In genomic region chr17:586920-587319, GRCh38 we compare ENCODE assay signal across 33 cellular contexts.
"Had no signal": no experiment of that assay in that cellular context is flagged by ENCODE, and none has a peak within 500 bp of the region (broad histone marks: within the 10 kb centered on the region; RNA-seq: fewer than 3 reads in every experiment).

No MANE protein-coding gene starts in this region.

- H3K9me3 ChIP-seq: adrenal gland, body of pancreas, breast epithelium had no signal

- H3K4me1 Mint-ChIP-seq: activated B cell treated with CpG ODN at 0.5 μM for 24 hours; activated CD4-positive, alpha-beta T cell treated with anti-CD3 and anti-CD28 coated beads, Interleukin-2, amount 10 ng/mL, durations not matched to agents 24 days and 14 days; activated naive CD8-positive, alpha-beta T cell treated with anti-CD3 and anti-CD28 coated beads for 36 hours; activated T-helper 17 cell treated with anti-CD3 and anti-CD28 coated beads, Interleukin-2, amount 50 U/mL, for 72 hours had no signal

- H3K4me3 Mint-ChIP-seq: activated B cell treated with CpG ODN at 0.5 μM for 24 hours; activated CD4-positive, alpha-beta memory T cell treated with anti-CD3 and anti-CD28 coated beads for 36 hours; activated CD4-positive, alpha-beta T cell treated with anti-CD3 and anti-CD28 coated beads, Interleukin-2, amount 10 ng/mL, durations not matched to agents 24 days and 14 days; activated CD8-positive, alpha-beta T cell treated with anti-CD3 and anti-CD28 coated beads for 36 hours; activated naive CD4-positive, alpha-beta T cell treated with anti-CD3 and anti-CD28 coated beads for 36 hours; activated naive CD8-positive, alpha-beta T cell treated with anti-CD3 and anti-CD28 coated beads for 36 hours; activated T-cell treated with anti-CD3 and anti-CD28 coated beads, Interleukin-2, amount 50 U/mL, for 4 hours; activated T-cell treated with anti-CD3 and anti-CD28 coated beads, Interleukin-2, amount 50 U/mL, for 72 hours; activated T-helper 1 cell treated with anti-CD3 and anti-CD28 coated beads, Interleukin-12 subunit alpha, Interleukin-12 subunit beta, Interleukin-2, Interleukin-4 antibody, amounts not matched to agents 30 ng/mL and 10 ng/mL and 1 ng/mL, durations not matched to agents 14 hours and 24 hours and 36 hours; activated T-helper 17 cell treated with anti-CD3 and anti-CD28 coated beads, Interleukin-2, amount 50 U/mL, for 72 hours; T-helper 17 cell had no signal

- ATAC-seq: activated CD8-positive, alpha-beta T cell treated with anti-CD3 and anti-CD28 coated beads for 36 hours; activated naive CD4-positive, alpha-beta T cell treated with anti-CD3 and anti-CD28 coated beads, Interleukin-2, amount 50 U/mL, for 72 hours; activated T-cell treated with anti-CD3 and anti-CD28 coated beads, Interleukin-2, amount 50 U/mL, for 4 hours; activated T-cell treated with anti-CD3 and anti-CD28 coated beads, Interleukin-2, amount 50 U/mL, for 72 hours; activated T-helper 17 cell treated with anti-CD3 and anti-CD28 coated beads, Interleukin-2, amount 50 U/mL, for 72 hours; body of pancreas; T-helper 17 cell had no signal

- FAIRE-seq: TTC549 had no signal

- H3K4me3 ChIP-seq: adrenal gland, body of pancreas, breast epithelium had no signal

- H3K27me3 ChIP-seq: adrenal gland, body of pancreas, brain microvascular endothelial cell, breast epithelium had no signal

- H3K4me1 ChIP-seq: breast epithelium had no signal

- DNase-seq: activated B cell treated with CpG ODN at 0.5 μM for 24 hours; activated CD4-positive, alpha-beta memory T cell treated with anti-CD3 and anti-CD28 coated beads for 36 hours; activated CD4-positive, alpha-beta T cell treated with anti-CD3 and anti-CD28 coated beads for 4 hours; activated CD4-positive, alpha-beta T cell treated with anti-CD3 and anti-CD28 coated beads, Interleukin-2, amount 10 ng/mL, durations not matched to agents 24 days and 14 days; activated CD4-positive, alpha-beta T cell treated with anti-CD3 and anti-CD28 coated beads, Interleukin-2, amount 50 U/mL, for 1 hour; activated CD4-positive, alpha-beta T cell treated with anti-CD3 and anti-CD28 coated beads, Interleukin-2, amount 50 U/mL, for 4 hours; activated CD4-positive, CD25-positive, alpha-beta regulatory T cell treated with anti-CD3 and anti-CD28 coated beads, Interleukin-2, amount 50 U/mL, for 72 hours; activated CD8-positive, alpha-beta memory T cell treated with anti-CD3 and anti-CD28 coated beads, Interleukin-2, amount 50 U/mL, for 4 hours; activated CD8-positive, alpha-beta T cell treated with anti-CD3 and anti-CD28 coated beads for 36 hours; activated effector memory CD4-positive, alpha-beta T cell treated with anti-CD3 and anti-CD28 coated beads, Interleukin-2, amount 50 U/mL, for 16 hours; activated gamma-delta T cell treated with Interleukin-2 at 50 U/mL for 16 hours; activated naive CD4-positive, alpha-beta T cell; activated naive CD4-positive, alpha-beta T cell treated with anti-CD3 and anti-CD28 coated beads for 36 hours; activated naive CD4-positive, alpha-beta T cell treated with anti-CD3 and anti-CD28 coated beads, Interleukin-2, amount 50 U/mL, for 16 hours; activated naive CD8-positive, alpha-beta T cell treated with anti-CD3 and anti-CD28 coated beads for 36 hours; activated T-cell treated with anti-CD3 and anti-CD28 coated beads for 4 hours; activated T-cell treated with anti-CD3 and anti-CD28 coated beads, Interleukin-2, amount 50 U/mL, for 1 hour; activated T-cell treated with anti-CD3 and anti-CD28 coated beads, Interleukin-2, amount 50 U/mL, for 4 hours; activated T-cell treated with anti-CD3 and anti-CD28 coated beads, Interleukin-2, amount 50 U/mL, for 72 hours; adrenal gland; amniotic stem cell; aorta; body of pancreas; brain microvascular endothelial cell; central memory CD4-positive, alpha-beta T cell; T-helper 17 cell; T1000 had no signal

- H3K27me3 Mint-ChIP-seq: activated B cell treated with CpG ODN at 0.5 μM for 24 hours; activated CD4-positive, alpha-beta memory T cell treated with anti-CD3 and anti-CD28 coated beads for 36 hours; activated CD4-positive, alpha-beta T cell treated with anti-CD3 and anti-CD28 coated beads, Interleukin-2, amount 10 ng/mL, durations not matched to agents 24 days and 14 days; activated CD8-positive, alpha-beta T cell treated with anti-CD3 and anti-CD28 coated beads for 36 hours; activated naive CD8-positive, alpha-beta T cell treated with anti-CD3 and anti-CD28 coated beads for 36 hours; activated T-helper 17 cell treated with anti-CD3 and anti-CD28 coated beads, Interleukin-2, amount 50 U/mL, for 72 hours; T-helper 17 cell had no signal

- H3K36me3 ChIP-seq: adrenal gland, breast epithelium had no signal

- H3K27ac Mint-ChIP-seq: activated B cell treated with CpG ODN at 0.5 μM for 24 hours; activated CD4-positive, alpha-beta memory T cell treated with anti-CD3 and anti-CD28 coated beads for 36 hours; activated CD4-positive, alpha-beta T cell treated with anti-CD3 and anti-CD28 coated beads, Interleukin-2, amount 10 ng/mL, durations not matched to agents 24 days and 14 days; activated CD8-positive, alpha-beta T cell treated with anti-CD3 and anti-CD28 coated beads for 36 hours; activated naive CD4-positive, alpha-beta T cell treated with anti-CD3 and anti-CD28 coated beads for 36 hours; activated naive CD4-positive, alpha-beta T cell treated with anti-CD3 and anti-CD28 coated beads, Interleukin-2, amount 50 U/mL, for 72 hours; activated naive CD8-positive, alpha-beta T cell treated with anti-CD3 and anti-CD28 coated beads for 36 hours; activated T-cell treated with anti-CD3 and anti-CD28 coated beads, Interleukin-2, amount 50 U/mL, for 72 hours; activated T-helper 1 cell treated with anti-CD3 and anti-CD28 coated beads, Interleukin-12 subunit alpha, Interleukin-12 subunit beta, Interleukin-2, Interleukin-4 antibody, amounts not matched to agents 30 ng/mL and 10 ng/mL and 1 ng/mL, durations not matched to agents 14 hours and 24 hours and 36 hours; activated T-helper 17 cell treated with anti-CD3 and anti-CD28 coated beads, Interleukin-2, amount 50 U/mL, for 72 hours; T-helper 17 cell had no signal

- H3K27ac ChIP-seq: adrenal gland, body of pancreas, brain microvascular endothelial cell, breast epithelium, VCaP had no signal

- H3K9me3 Mint-ChIP-seq: activated B cell treated with CpG ODN at 0.5 μM for 24 hours; activated CD4-positive, alpha-beta memory T cell treated with anti-CD3 and anti-CD28 coated beads for 36 hours; activated CD4-positive, alpha-beta T cell treated with anti-CD3 and anti-CD28 coated beads, Interleukin-2, amount 10 ng/mL, durations not matched to agents 24 days and 14 days; activated CD8-positive, alpha-beta T cell treated with anti-CD3 and anti-CD28 coated beads for 36 hours; activated naive CD4-positive, alpha-beta T cell treated with anti-CD3 and anti-CD28 coated beads for 36 hours; activated naive CD4-positive, alpha-beta T cell treated with anti-CD3 and anti-CD28 coated beads, Interleukin-2, amount 50 U/mL, for 72 hours; activated naive CD8-positive, alpha-beta T cell treated with anti-CD3 and anti-CD28 coated beads for 36 hours; activated T-cell treated with anti-CD3 and anti-CD28 coated beads, Interleukin-2, amount 50 U/mL, for 4 hours; activated T-cell treated with anti-CD3 and anti-CD28 coated beads, Interleukin-2, amount 50 U/mL, for 72 hours; activated T-helper 1 cell treated with anti-CD3 and anti-CD28 coated beads, Interleukin-12 subunit alpha, Interleukin-12 subunit beta, Interleukin-2, Interleukin-4 antibody, amounts not matched to agents 30 ng/mL and 10 ng/mL and 1 ng/mL, durations not matched to agents 14 hours and 24 hours and 36 hours; activated T-helper 17 cell treated with anti-CD3 and anti-CD28 coated beads, Interleukin-2, amount 50 U/mL, for 72 hours had no signal
